27 cellular contexts compared by ENCODE assay signal in the genomic region with DNA sequence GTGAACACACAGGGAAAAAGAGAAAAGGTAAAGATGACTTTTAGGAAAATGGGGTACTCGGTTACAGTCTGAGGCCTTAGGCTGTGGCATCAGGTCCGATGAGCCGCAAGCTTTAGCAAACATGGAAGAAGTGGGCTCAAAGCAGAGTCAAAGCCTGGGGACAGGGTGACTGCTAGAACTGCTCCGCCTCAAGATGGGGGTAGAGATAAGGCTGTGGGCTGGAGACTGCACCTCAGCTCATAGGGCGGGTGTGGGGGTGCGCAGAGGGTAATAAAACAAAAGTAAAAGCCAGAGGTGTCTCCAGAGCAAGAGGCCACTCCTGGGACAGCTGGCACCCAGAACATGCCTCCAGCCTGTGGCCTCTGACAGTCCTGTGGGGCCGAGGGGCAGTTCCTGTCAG. TPM values are rescaled to one million over a fixed set of nuclear protein-coding genes. Genes with fewer than 3 reads are reported as not detected.
"Had no signal": no experiment of that assay in that cellular context is flagged by ENCODE, and none has a peak within 500 bp of the region (broad histone marks: within the 10 kb centered on the region; RNA-seq: fewer than 3 reads in every experiment).

No MANE protein-coding gene starts in this region.

- H3K36me3 ChIP-seq: breast epithelium, esophagus muscularis mucosa, heart left ventricle, lower lobe of right lung, stomach, thyroid gland had no signal

- H3K9me3 Mint-ChIP-seq: activated naive CD4-positive, alpha-beta T cell treated with anti-CD3 and anti-CD28 coated beads, Interleukin-2, amount 50 U/mL, for 72 hours; activated T-helper 1 cell treated with anti-CD3 and anti-CD28 coated beads, Interleukin-12 subunit alpha, Interleukin-12 subunit beta, Interleukin-2, Interleukin-4 antibody, amounts not matched to agents 30 ng/mL and 10 ng/mL and 1 ng/mL, durations not matched to agents 14 hours and 24 hours and 36 hours; dendritic cell treated with granulocyte-macrophage colony-stimulating factor and Interleukin-4, amounts not matched to agents 40 ng/mL and 50 ng/mL, for 4 days; nephron; stimulated activated effector memory CD8-positive, alpha-beta T cell treated with anti-CD3 and anti-CD28 coated beads, Interleukin-12 subunit alpha, Interleukin-12 subunit beta, amount 100 ng/mL, for 72 hours had no signal

- H3K9me3 ChIP-seq: breast epithelium, esophagus muscularis mucosa, heart left ventricle, lower lobe of right lung, stomach, thyroid gland had no signal

- H3K4me3 ChIP-seq: breast epithelium, esophagus muscularis mucosa, heart left ventricle, lower lobe of right lung, skin epidermis, stomach, thyroid gland had no signal

- H3K27ac Mint-ChIP-seq: activated naive CD4-positive, alpha-beta T cell treated with anti-CD3 and anti-CD28 coated beads, Interleukin-2, amount 50 U/mL, for 72 hours; activated T-helper 1 cell treated with anti-CD3 and anti-CD28 coated beads, Interleukin-12 subunit alpha, Interleukin-12 subunit beta, Interleukin-2, Interleukin-4 antibody, amounts not matched to agents 30 ng/mL and 10 ng/mL and 1 ng/mL, durations not matched to agents 14 hours and 24 hours and 36 hours; dendritic cell treated with granulocyte-macrophage colony-stimulating factor and Interleukin-4, amounts not matched to agents 40 ng/mL and 50 ng/mL, for 4 days; nephron; stimulated activated effector memory CD8-positive, alpha-beta T cell treated with anti-CD3 and anti-CD28 coated beads, Interleukin-12 subunit alpha, Interleukin-12 subunit beta, amount 100 ng/mL, for 72 hours had no signal

- H3K4me3 Mint-ChIP-seq: activated T-helper 1 cell treated with anti-CD3 and anti-CD28 coated beads, Interleukin-12 subunit alpha, Interleukin-12 subunit beta, Interleukin-2, Interleukin-4 antibody, amounts not matched to agents 30 ng/mL and 10 ng/mL and 1 ng/mL, durations not matched to agents 14 hours and 24 hours and 36 hours; dendritic cell treated with granulocyte-macrophage colony-stimulating factor and Interleukin-4, amounts not matched to agents 40 ng/mL and 50 ng/mL, for 4 days; nephron; stimulated activated effector memory CD8-positive, alpha-beta T cell treated with anti-CD3 and anti-CD28 coated beads, Interleukin-12 subunit alpha, Interleukin-12 subunit beta, amount 100 ng/mL, for 72 hours had no signal

- H3K27ac ChIP-seq: breast epithelium, esophagus muscularis mucosa, foreskin keratinocyte, heart left ventricle, lower lobe of right lung, skin epidermis, thyroid gland had no signal

- H3K27me3 ChIP-seq: thyroid gland had no signal

- DNase-seq: activated CD4-positive, alpha-beta T cell treated with anti-CD3 and anti-CD28 coated beads for 48 hours; activated CD4-positive, alpha-beta T cell treated with anti-CD3 and anti-CD28 coated beads, Interleukin-2, amount 50 U/mL, for 48 hours; activated gamma-delta T cell treated with Interleukin-2 at 50 U/mL for 16 hours; central memory CD4-positive, alpha-beta T cell; foreskin keratinocyte; heart left ventricle; kidney glomerular epithelial cell; lower lobe of right lung; mesenchymal stem cell; stimulated activated CD4-positive, alpha-beta T cell treated with anti-CD3 and anti-CD28 coated beads, Interleukin-12 subunit alpha, Interleukin-12 subunit beta, amount 100 ng/mL, for 4 hours; stimulated activated CD4-positive, alpha-beta T cell treated with anti-CD3 and anti-CD28 coated beads, Interleukin-4, amount 100 ng/mL, for 1 hour; stomach; thyroid gland had no signal

- H3K36me3 Mint-ChIP-seq: activated naive CD4-positive, alpha-beta T cell treated with anti-CD3 and anti-CD28 coated beads, Interleukin-2, amount 50 U/mL, for 72 hours; stimulated activated effector memory CD8-positive, alpha-beta T cell treated with anti-CD3 and anti-CD28 coated beads, Interleukin-12 subunit alpha, Interleukin-12 subunit beta, amount 100 ng/mL, for 72 hours had no signal

- H3K4me1 ChIP-seq: breast epithelium, esophagus muscularis mucosa, foreskin keratinocyte, heart left ventricle, lower lobe of right lung, thyroid gland had no signal

- ATAC-seq: activated CD4-positive, CD25-positive, alpha-beta regulatory T cell treated with anti-CD3 and anti-CD28 coated beads, Interleukin-2, amount 50 U/mL, for 24 hours; activated naive CD4-positive, alpha-beta T cell treated with anti-CD3 and anti-CD28 coated beads, Interleukin-2, amount 50 U/mL, for 72 hours; foreskin keratinocyte; heart left ventricle; left lobe of liver; lower lobe of right lung; sciatic nerve; stimulated activated effector memory CD8-positive, alpha-beta T cell treated with anti-CD3 and anti-CD28 coated beads, Interleukin-12 subunit alpha, Interleukin-12 subunit beta, amount 100 ng/mL, for 72 hours had no signal

- H3K4me1 Mint-ChIP-seq: stimulated activated effector memory CD8-positive, alpha-beta T cell treated with anti-CD3 and anti-CD28 coated beads, Interleukin-12 subunit alpha, Interleukin-12 subunit beta, amount 100 ng/mL, for 72 hours had no signal

RNA-seq across cellular contexts. Expression of a gene that starts 21.3 kb away (rescaled TPM):
- total RNA-seq: activated naive CD4-positive, alpha-beta T cell treated with anti-CD3 and anti-CD28 coated beads, Interleukin-2, amount 50 U/mL, for 72 hours; activated T-helper 1 cell treated with anti-CD3 and anti-CD28 coated beads, Interleukin-12 subunit alpha, Interleukin-12 subunit beta, Interleukin-2, Interleukin-4 antibody, amounts not matched to agents 30 ng/mL and 10 ng/mL and 1 ng/mL, durations not matched to agents 14 hours and 24 hours and 36 hours; esophagus muscularis mucosa; foreskin keratinocyte; left lobe of liver; mononuclear cell; myocyte; T-helper 1 cell treated with Interleukin-12 subunit alpha and Interleukin-12 subunit beta and Interleukin-4 antibody, amounts not matched to agents 30 ng/mL and 1 ng/mL, for 36 hours had no signal
- polyA plus RNA-seq: foreskin keratinocyte had no signal
